Comparison of ENCODE assay signal across 1 cellular context in the genomic region with DNA sequence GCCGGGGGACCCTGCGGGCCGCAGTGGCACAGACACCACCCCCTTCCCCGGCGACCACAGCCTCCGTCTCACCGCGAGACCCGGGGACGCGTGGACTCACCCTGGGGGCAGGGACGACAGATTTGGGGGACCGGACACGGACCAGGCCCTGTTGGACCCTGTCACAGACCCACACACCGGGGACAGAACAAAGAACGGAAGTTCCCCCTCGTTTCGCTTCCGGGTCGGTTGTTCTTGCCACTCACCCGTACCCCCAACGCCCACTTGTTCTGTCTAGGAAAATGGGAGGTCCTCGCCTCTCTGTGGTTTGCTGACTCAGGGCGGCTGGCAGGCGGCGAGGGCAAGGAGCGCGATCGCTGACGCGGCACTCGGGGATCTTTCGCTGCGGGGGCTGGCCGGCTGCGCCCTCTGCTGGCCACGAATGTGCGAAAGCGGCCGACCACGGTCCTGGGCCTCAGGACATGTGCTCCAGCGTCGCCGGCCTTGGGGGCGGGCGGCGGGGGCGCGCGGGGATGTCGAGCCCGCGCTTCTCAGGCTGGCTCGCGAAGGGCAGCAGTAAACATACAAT.
TF ChIP-seq lines count a peak whose summit lies in the region.

A gene (minus strand): TSS at position 189 of the 568 bp plus-strand sequence. CDS start 4,366 bp downstream, outside the sequence.

TF ChIP-seq in HepG2, 621 proteins besides CTCF, POLR2A, EP300 and RAD21 (continued from another document and continues in another):
- peak; percentile 68 for TF ChIP-seq GATAD2A (CRISPR knock-in tag; IDR thresholded peaks at IDR 0.05)
- peak; percentile 85 for TF ChIP-seq NCOA1 (CRISPR knock-in tag; IDR thresholded peaks at IDR 0.05)
- TF ChIP-seq, protein P1, sequence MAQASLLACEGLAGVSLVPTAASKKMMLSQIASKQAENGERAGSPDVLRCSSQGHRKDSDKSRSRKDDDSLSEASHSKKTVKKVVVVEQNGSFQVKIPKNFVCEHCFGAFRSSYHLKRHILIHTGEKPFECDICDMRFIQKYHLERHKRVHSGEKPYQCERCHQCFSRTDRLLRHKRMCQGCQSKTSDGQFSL (CRISPR knock-in tag; IDR thresholded peaks at IDR 0.05) = 0 out of 2 replicates have a peak, but pooled peaks have one; percentile 30
- no peak for TF ChIP-seq ZNF7 (CRISPR knock-in tag; IDR thresholded peaks at IDR 0.05)
- TF ChIP-seq, protein P2, sequence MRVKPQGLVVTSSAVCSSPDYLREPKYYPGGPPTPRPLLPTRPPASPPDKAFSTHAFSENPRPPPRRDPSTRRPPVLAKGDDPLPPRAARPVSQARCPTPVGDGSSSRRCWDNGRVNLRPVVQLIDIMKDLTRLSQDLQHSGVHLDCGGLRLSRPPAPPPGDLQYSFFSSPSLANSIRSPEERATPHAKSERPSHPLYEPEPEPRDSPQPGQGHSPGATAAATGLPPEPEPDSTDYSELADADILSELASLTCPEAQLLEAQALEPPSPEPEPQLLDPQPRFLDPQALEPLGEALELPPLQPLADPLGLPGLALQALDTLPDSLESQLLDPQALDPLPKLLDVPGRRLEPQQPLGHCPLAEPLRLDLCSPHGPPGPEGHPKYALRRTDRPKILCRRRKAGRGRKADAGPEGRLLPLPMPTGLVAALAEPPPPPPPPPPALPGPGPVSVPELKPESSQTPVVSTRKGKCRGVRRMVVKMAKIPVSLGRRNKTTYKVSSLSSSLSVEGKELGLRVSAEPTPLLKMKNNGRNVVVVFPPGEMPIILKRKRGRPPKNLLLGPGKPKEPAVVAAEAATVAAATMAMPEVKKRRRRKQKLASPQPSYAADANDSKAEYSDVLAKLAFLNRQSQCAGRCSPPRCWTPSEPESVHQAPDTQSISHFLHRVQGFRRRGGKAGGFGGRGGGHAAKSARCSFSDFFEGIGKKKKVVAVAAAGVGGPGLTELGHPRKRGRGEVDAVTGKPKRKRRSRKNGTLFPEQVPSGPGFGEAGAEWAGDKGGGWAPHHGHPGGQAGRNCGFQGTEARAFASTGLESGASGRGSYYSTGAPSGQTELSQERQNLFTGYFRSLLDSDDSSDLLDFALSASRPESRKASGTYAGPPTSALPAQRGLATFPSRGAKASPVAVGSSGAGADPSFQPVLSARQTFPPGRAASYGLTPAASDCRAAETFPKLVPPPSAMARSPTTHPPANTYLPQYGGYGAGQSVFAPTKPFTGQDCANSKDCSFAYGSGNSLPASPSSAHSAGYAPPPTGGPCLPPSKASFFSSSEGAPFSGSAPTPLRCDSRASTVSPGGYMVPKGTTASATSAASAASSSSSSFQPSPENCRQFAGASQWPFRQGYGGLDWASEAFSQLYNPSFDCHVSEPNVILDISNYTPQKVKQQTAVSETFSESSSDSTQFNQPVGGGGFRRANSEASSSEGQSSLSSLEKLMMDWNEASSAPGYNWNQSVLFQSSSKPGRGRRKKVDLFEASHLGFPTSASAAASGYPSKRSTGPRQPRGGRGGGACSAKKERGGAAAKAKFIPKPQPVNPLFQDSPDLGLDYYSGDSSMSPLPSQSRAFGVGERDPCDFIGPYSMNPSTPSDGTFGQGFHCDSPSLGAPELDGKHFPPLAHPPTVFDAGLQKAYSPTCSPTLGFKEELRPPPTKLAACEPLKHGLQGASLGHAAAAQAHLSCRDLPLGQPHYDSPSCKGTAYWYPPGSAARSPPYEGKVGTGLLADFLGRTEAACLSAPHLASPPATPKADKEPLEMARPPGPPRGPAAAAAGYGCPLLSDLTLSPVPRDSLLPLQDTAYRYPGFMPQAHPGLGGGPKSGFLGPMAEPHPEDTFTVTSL (CRISPR knock-in tag; IDR thresholded peaks at IDR 0.05; ENCODE audit: borderline replicate concordance) = peak; percentile 59; the same call in 1 of the 2 replicates
- TF ChIP-seq IKZF1 (IDR thresholded peaks at IDR 0.05) = no peak
- TF ChIP-seq, protein P3, sequence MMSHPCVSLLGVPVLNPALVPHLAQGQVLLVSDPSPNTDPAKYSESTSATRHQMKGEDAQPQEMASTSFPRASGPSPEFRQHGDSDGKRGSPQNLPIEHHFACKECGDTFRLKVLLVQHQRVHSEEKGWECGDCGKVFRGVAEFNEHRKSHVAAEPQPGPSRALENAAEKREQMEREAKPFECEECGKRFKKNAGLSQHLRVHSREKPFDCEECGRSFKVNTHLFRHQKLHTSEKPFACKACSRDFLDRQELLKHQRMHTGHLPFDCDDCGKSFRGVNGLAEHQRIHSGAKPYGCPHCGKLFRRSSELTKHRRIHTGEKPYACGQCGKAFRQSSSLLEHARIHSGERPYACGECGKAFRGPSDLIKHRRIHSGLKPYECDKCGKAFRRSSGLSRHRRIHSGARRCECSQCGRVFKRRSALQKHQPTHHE (CRISPR knock-in tag; IDR thresholded peaks at IDR 0.05; ENCODE audit: borderline replicate concordance) = peak; percentile 89
- peak; percentile 98 for TF ChIP-seq REPIN1 (CRISPR knock-in tag; IDR thresholded peaks at IDR 0.05; ENCODE audit: borderline replicate concordance, low read depth)
- TF ChIP-seq, protein P4, sequence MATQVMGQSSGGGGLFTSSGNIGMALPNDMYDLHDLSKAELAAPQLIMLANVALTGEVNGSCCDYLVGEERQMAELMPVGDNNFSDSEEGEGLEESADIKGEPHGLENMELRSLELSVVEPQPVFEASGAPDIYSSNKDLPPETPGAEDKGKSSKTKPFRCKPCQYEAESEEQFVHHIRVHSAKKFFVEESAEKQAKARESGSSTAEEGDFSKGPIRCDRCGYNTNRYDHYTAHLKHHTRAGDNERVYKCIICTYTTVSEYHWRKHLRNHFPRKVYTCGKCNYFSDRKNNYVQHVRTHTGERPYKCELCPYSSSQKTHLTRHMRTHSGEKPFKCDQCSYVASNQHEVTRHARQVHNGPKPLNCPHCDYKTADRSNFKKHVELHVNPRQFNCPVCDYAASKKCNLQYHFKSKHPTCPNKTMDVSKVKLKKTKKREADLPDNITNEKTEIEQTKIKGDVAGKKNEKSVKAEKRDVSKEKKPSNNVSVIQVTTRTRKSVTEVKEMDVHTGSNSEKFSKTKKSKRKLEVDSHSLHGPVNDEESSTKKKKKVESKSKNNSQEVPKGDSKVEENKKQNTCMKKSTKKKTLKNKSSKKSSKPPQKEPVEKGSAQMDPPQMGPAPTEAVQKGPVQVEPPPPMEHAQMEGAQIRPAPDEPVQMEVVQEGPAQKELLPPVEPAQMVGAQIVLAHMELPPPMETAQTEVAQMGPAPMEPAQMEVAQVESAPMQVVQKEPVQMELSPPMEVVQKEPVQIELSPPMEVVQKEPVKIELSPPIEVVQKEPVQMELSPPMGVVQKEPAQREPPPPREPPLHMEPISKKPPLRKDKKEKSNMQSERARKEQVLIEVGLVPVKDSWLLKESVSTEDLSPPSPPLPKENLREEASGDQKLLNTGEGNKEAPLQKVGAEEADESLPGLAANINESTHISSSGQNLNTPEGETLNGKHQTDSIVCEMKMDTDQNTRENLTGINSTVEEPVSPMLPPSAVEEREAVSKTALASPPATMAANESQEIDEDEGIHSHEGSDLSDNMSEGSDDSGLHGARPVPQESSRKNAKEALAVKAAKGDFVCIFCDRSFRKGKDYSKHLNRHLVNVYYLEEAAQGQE (IDR thresholded peaks at IDR 0.05; ENCODE audit: borderline replicate concordance in 1 of 2, low read depth in 1 of 2, low read length in 2 of 2) = 0 out of 4 replicates have a peak, but pooled peaks of 1 of the 2 experiments have one; percentile 26
- TF ChIP-seq ZNF788 (CRISPR knock-in tag; IDR thresholded peaks at IDR 0.05; ENCODE audit: borderline replicate concordance) = peak; percentile 95; the same call in 1 of the 2 replicates
- TF ChIP-seq HIVEP1 (CRISPR knock-in tag; IDR thresholded peaks at IDR 0.05) = peak; percentile 79
- TF ChIP-seq SP4 (CRISPR knock-in tag; IDR thresholded peaks at IDR 0.05) = peak; percentile 94
- TF ChIP-seq KDM3A (CRISPR knock-in tag; IDR thresholded peaks at IDR 0.05; ENCODE audit: low read depth) = peak; percentile 100
- TF ChIP-seq, protein P5, sequence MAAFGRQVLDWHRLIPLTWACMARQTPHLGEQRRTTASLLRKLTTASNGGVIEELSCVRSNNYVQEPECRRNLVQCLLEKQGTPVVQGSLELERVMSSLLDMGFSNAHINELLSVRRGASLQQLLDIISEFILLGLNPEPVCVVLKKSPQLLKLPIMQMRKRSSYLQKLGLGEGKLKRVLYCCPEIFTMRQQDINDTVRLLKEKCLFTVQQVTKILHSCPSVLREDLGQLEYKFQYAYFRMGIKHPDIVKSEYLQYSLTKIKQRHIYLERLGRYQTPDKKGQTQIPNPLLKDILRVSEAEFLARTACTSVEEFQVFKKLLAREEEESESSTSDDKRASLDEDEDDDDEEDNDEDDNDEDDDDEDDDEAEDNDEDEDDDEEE (CRISPR knock-in tag; IDR thresholded peaks at IDR 0.05) = peak; percentile 86
- peak; percentile 99 for TF ChIP-seq MYC (CRISPR knock-in tag; IDR thresholded peaks at IDR 0.05; ENCODE audit: borderline replicate concordance)
- 0 out of 2 replicates have a peak, but pooled peaks have one; percentile 85 for TF ChIP-seq ZNF329 (CRISPR knock-in tag; IDR thresholded peaks at IDR 0.05; ENCODE audit: low read depth)
- TF ChIP-seq ELF3 (CRISPR knock-in tag; IDR thresholded peaks at IDR 0.05) = peak; percentile 38
- TF ChIP-seq NCOA5 (CRISPR knock-in tag; IDR thresholded peaks at IDR 0.05) = no peak
- TF ChIP-seq ARID2 (CRISPR knock-in tag; IDR thresholded peaks at IDR 0.05; ENCODE audit: borderline replicate concordance) = no peak
- peak; percentile 57; the same call in 1 of the 2 replicates for TF ChIP-seq ZMYM3 (CRISPR knock-in tag; IDR thresholded peaks at IDR 0.05)
- TF ChIP-seq, protein P6, sequence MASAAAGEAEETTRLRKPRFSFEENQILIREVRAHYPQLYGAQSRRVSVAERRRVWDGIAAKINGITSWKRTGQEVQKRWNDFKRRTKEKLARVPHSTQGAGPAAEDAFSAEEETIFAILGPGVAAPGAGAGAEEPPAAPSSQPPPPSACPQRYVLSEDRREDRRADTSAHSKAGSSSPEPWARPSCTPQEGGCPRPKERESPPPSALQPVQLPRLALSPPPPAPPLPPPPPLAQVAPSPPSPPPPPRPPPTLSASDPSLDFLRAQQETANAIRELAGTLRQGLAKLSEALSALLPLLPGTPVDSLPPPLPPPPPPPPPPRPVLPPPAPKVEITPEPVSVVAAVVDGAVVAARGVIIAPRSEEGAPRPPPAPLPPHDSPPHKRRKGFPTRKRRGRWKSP (CRISPR knock-in tag; IDR thresholded peaks at IDR 0.05) = no peak; the same call in 1 of the 2 replicates
- TF ChIP-seq, protein P7, sequence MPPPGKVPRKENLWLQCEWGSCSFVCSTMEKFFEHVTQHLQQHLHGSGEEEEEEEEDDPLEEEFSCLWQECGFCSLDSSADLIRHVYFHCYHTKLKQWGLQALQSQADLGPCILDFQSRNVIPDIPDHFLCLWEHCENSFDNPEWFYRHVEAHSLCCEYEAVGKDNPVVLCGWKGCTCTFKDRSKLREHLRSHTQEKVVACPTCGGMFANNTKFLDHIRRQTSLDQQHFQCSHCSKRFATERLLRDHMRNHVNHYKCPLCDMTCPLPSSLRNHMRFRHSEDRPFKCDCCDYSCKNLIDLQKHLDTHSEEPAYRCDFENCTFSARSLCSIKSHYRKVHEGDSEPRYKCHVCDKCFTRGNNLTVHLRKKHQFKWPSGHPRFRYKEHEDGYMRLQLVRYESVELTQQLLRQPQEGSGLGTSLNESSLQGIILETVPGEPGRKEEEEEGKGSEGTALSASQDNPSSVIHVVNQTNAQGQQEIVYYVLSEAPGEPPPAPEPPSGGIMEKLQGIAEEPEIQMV (CRISPR knock-in tag; IDR thresholded peaks at IDR 0.05; ENCODE audit: low read depth) = 0 out of 2 replicates have a peak, but pooled peaks have one; percentile 54
- TF ChIP-seq ZSCAN12 (CRISPR knock-in tag; IDR thresholded peaks at IDR 0.05) = no peak
- TF ChIP-seq, protein P8, sequence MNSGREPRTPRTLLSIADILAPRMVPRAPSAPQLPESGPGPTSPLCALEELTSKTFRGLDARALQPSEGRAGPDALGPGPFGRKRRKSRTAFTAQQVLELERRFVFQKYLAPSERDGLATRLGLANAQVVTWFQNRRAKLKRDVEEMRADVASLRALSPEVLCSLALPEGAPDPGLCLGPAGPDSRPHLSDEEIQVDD (CRISPR knock-in tag; IDR thresholded peaks at IDR 0.05; ENCODE audit: borderline replicate concordance) = no peak
- TF ChIP-seq ZNF10 (CRISPR knock-in tag; IDR thresholded peaks at IDR 0.05; ENCODE audit: borderline replicate concordance, low read depth) = no peak
- TF ChIP-seq ZC3H4 (CRISPR knock-in tag; IDR thresholded peaks at IDR 0.05; ENCODE audit: borderline replicate concordance) = no peak
- TF ChIP-seq SSRP1 (CRISPR knock-in tag; IDR thresholded peaks at IDR 0.05) = no peak
- TF ChIP-seq, protein P9, sequence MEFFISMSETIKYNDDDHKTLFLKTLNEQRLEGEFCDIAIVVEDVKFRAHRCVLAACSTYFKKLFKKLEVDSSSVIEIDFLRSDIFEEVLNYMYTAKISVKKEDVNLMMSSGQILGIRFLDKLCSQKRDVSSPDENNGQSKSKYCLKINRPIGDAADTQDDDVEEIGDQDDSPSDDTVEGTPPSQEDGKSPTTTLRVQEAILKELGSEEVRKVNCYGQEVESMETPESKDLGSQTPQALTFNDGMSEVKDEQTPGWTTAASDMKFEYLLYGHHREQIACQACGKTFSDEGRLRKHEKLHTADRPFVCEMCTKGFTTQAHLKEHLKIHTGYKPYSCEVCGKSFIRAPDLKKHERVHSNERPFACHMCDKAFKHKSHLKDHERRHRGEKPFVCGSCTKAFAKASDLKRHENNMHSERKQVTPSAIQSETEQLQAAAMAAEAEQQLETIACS (CRISPR knock-in tag; IDR thresholded peaks at IDR 0.05) = peak; percentile 98
- TF ChIP-seq, protein P10, sequence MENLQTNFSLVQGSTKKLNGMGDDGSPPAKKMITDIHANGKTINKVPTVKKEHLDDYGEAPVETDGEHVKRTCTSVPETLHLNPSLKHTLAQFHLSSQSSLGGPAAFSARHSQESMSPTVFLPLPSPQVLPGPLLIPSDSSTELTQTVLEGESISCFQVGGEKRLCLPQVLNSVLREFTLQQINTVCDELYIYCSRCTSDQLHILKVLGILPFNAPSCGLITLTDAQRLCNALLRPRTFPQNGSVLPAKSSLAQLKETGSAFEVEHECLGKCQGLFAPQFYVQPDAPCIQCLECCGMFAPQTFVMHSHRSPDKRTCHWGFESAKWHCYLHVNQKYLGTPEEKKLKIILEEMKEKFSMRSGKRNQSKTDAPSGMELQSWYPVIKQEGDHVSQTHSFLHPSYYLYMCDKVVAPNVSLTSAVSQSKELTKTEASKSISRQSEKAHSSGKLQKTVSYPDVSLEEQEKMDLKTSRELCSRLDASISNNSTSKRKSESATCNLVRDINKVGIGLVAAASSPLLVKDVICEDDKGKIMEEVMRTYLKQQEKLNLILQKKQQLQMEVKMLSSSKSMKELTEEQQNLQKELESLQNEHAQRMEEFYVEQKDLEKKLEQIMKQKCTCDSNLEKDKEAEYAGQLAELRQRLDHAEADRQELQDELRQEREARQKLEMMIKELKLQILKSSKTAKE (CRISPR knock-in tag; IDR thresholded peaks at IDR 0.05; ENCODE audit: borderline replicate concordance) = peak; percentile 24; the same call in 1 of the 2 replicates
- no peak for TF ChIP-seq SYNCRIP (IDR thresholded peaks at IDR 0.05; ENCODE audit: insufficient read depth, low read depth, low read length)
- peak; percentile 93 for TF ChIP-seq MIER3 (CRISPR knock-in tag; IDR thresholded peaks at IDR 0.05; ENCODE audit: borderline replicate concordance)
- TF ChIP-seq, protein P11, sequence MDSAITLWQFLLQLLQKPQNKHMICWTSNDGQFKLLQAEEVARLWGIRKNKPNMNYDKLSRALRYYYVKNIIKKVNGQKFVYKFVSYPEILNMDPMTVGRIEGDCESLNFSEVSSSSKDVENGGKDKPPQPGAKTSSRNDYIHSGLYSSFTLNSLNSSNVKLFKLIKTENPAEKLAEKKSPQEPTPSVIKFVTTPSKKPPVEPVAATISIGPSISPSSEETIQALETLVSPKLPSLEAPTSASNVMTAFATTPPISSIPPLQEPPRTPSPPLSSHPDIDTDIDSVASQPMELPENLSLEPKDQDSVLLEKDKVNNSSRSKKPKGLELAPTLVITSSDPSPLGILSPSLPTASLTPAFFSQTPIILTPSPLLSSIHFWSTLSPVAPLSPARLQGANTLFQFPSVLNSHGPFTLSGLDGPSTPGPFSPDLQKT (CRISPR knock-in tag; IDR thresholded peaks at IDR 0.05; ENCODE audit: borderline replicate concordance) = no peak
